Comparison of ENCODE assay signal across 9 cellular contexts in the genomic region with DNA sequence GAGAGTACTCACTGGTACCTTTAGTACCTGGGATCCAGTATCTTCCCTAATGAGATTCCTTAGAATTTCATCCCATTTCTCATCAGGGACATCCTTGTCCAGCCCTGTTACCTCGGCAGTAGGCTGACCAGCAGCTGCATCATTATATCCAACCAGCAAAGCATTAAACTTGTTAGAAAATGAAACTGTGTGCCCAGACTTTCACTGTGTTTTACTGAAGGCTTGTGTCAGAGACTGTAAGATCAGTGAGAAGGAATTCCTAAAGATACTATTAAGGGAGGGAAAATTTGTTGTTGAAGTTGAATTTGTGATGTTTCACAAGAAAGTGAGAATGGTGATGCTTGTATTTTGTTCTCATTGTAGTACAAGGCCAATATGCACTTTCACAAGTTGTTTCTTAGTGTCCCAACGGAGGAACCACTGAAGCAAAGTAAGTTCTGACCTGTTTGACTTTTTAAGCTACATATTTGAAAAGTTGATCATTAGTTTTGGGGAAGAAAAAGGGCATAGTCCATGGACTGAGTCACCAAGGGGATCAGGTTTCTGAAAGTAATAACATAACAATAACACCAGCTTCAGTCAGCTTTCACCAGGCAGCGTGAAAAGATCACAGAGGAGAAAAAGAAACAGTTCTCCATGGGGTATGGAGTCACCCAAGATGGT. TPM values are rescaled to one million over a fixed set of nuclear protein-coding genes. Genes with fewer than 3 reads are reported as not detected.
A peak's percentile ranks its signal among the peaks of the same experiment; 100 is the strongest.
DNase-seq lines count a peak whose midpoint lies in the region; ATAC-seq, FAIRE-seq and TF ChIP-seq lines count a peak whose summit lies in the region.
"Had no signal": no experiment of that assay in that cellular context is flagged by ENCODE, and none has a peak within 500 bp of the region (broad histone marks: within the 10 kb centered on the region; RNA-seq: fewer than 3 reads in every experiment).

No MANE protein-coding gene starts in this region.

- peak overlapping the region; percentile 58 for H3K4me2 ChIP-seq in A549
- peak overlapping the region; percentile 69 for H3K4me2 ChIP-seq in HCT116 (ENCODE audit: low read length)

- TF ChIP-seq EP300 in A549 (IDR thresholded peaks at IDR 0.05), result no peak

- H2AFZ ChIP-seq in HCT116 (ENCODE audit: low read depth, low read length, poor library complexity, severe bottlenecking), result no peak overlapping the region

- H3K9me3 Mint-ChIP-seq in CD14-positive monocyte, result no peaks in the 10 kb centered on the region

- H3K27ac ChIP-seq in A549 (peak overlapping the region in 1 of 2 experiments; percentile 18; a peak in 1 of 6 replicates), HCT116 (ENCODE audit: low read depth, low read length) (peak overlapping the region; percentile 66), kidney (ENCODE audit: low read depth in 2 of 2, low read length in 2 of 2) (peak overlapping the region; percentile 80 to 83)

- TF ChIP-seq CTCF in A549 (IDR thresholded peaks at IDR 0.05) (no peak), HCT116 (IDR thresholded peaks at IDR 0.05 in 2 of 3, conservative IDR thresholded peaks at IDR 0.05 in 1 of 3; ENCODE audit: borderline replicate concordance in 1 of 3, insufficient read depth in 1 of 3, low read depth in 2 of 3, low read length in 2 of 3) (no peak), astrocyte of the cerebellum (IDR thresholded peaks at IDR 0.05; ENCODE audit: low read depth, low read length, missing control alignments) (no peak), kidney (IDR thresholded peaks at IDR 0.05; ENCODE audit: borderline replicate concordance, extremely low read depth, insufficient read depth) (no peak), CD14-positive monocyte (IDR thresholded peaks at IDR 0.05) (no peak)

- peak overlapping the region; percentile 16 for H3K9ac ChIP-seq in HCT116 (ENCODE audit: low read length)
- H3K9ac ChIP-seq in kidney (ENCODE audit: low read length in 2 of 2), result peak overlapping the region in 1 of 2 donors; percentile 36

- intact Hi-C loops in HCT116 (cut with micrococcal nuclease), result no loop called here
- intact Hi-C loops in kidney (cut with DNase I), result no loop called here
- intact Hi-C loops in CD14-positive monocyte (cut with micrococcal nuclease), result no loop called here

- no peak for FAIRE-seq in A549 (lab: Jason Lieb, UNC)
- FAIRE-seq in kidney (lab: Jason Lieb, UNC), result no peak
- FAIRE-seq: A204.1 had no signal

- no peak overlapping the region for H3K27ac Mint-ChIP-seq in CD14-positive monocyte

- RAD21 ChIA-PET in HCT116 (lab: Charles Lee; ENCODE audit: low non-redundant PET in 1 of 2, low total read pairs in 2 of 2, uncharacterized antibody in 2 of 2, unreplicated experiment in 2 of 2), result no interaction called here

- H3K4me1 ChIP-seq in A549 (peaks cover 13% of the 10 kb centered on the region), HCT116 (ENCODE audit: control insufficient read depth in 1 of 2, insufficient read depth in 2 of 2, low read length in 2 of 2) (peaks cover 24 to 37% of the 10 kb centered on the region in 2 experiments), kidney (ENCODE audit: control insufficient read depth in 1 of 2, insufficient read depth in 1 of 2, low read depth in 1 of 2, low read length in 2 of 2) (peaks cover 21 to 28% of the 10 kb centered on the region in 2 donors)

- in situ Hi-C loops in astrocyte of the cerebellum (cut with HindIII; ENCODE audit: low sequenced_read_pairs), result no loop called here

- CTCF ChIA-PET in A549 (lab: Yijun Ruan, JAX), result interaction anchor here (1.3 to 1.6 kb wide), 2 partner anchors 28 to 70 kb away, joined by 3 to 6 read pairs; no protein-coding TSS in a partner anchor
- CTCF ChIA-PET in HCT116 (lab: Charles Lee), result interaction anchor here (0.8 kb wide), 1 partner anchor 28 kb away, joined by 3 read pairs; no protein-coding TSS in a partner anchor

- H4K20me1 ChIP-seq in HCT116 (ENCODE audit: insufficient read depth), result no peaks in the 10 kb centered on the region

- no peak for TF ChIP-seq POLR2A in A549 (IDR thresholded peaks at IDR 0.05; ENCODE audit: low read length)
- no peak for TF ChIP-seq POLR2A in HCT116 (IDR thresholded peaks at IDR 0.05; ENCODE audit: borderline replicate concordance, extremely low read depth, insufficient read depth, insufficient read length)

- WGBS in A549 (ENCODE audit: missing lambda C conversion rate), result 25% methylated on average over 3 of the region's 3 CpGs

- H3K9me3 ChIP-seq in A549, result no peaks in the 10 kb centered on the region
- H3K9me3 ChIP-seq in HCT116 (ENCODE audit: control insufficient read depth in 1 of 2, insufficient read depth in 1 of 2, low read depth in 1 of 2, low read length in 2 of 2), result no peaks in the 10 kb centered on the region
- no peaks in the 10 kb centered on the region for H3K9me3 ChIP-seq in kidney (ENCODE audit: control insufficient read depth in 1 of 2, low read length in 2 of 2)

- BruUV-seq in HCT116 (replicated peaks; lab: Mats Ljungman, UMichigan), result no TSS peak

- POLR2A ChIA-PET in A549 (lab: Yijun Ruan, JAX) (no interaction called here), HCT116 (lab: Charles Lee) (no interaction called here)

- no peaks in the 10 kb centered on the region for H3K27me3 ChIP-seq in HCT116 (ENCODE audit: insufficient read depth, low read length)

- H3K36me3 Mint-ChIP-seq in CD14-positive monocyte, result no peaks in the 10 kb centered on the region

- H3K27me3 Mint-ChIP-seq in CD14-positive monocyte (ENCODE audit: low read depth in 3 of 3), result peaks cover 0 to 2% (median 0%) of the 10 kb centered on the region in 3 donors

- no peaks in the 10 kb centered on the region for H3K9me2 ChIP-seq in HCT116 (ENCODE audit: insufficient read depth)

- H3K4me3 ChIP-seq in A549 (no peak overlapping the region), HCT116 (replicated peaks in 1 of 2; ENCODE audit: low read depth in 1 of 2, low read length in 2 of 2) (peak overlapping the region in 1 of 2 experiments; percentile 29; a peak in 2 of 4 replicates), astrocyte of the cerebellum (ENCODE audit: low read depth, low read length) (no peak overlapping the region), kidney (ENCODE audit: low read length in 2 of 2) (peak overlapping the region in 1 of 2 donors; percentile 12)

- peak in 1 of 2 experiments; percentile 48; a peak in 3 of 6 replicates for ATAC-seq in A549
- ATAC-seq in HCT116, result peak; percentile 84
- no peak for ATAC-seq in GM21381 (IDR thresholded peaks at IDR 0.05; ENCODE audit: unreplicated experiment)

- TF ChIP-seq RAD21 in A549 (conservative IDR thresholded peaks at IDR 0.05 in 1 of 2, IDR thresholded peaks at IDR 0.05 in 1 of 2) (no peak), HCT116 (IDR thresholded peaks at IDR 0.05; ENCODE audit: low read depth) (no peak; the same call in 1 of the 2 replicates)

- no peaks in the 10 kb centered on the region for H3K79me2 ChIP-seq in HCT116 (ENCODE audit: insufficient read depth, low read length)

- DNase-seq in A549 (ENCODE audit: low read depth in 1 of 2, low spot score in 1 of 2) (peak in 1 of 2 experiments; percentile 4), HCT116 (ENCODE audit: low read depth, low spot score) (no peak), astrocyte of the cerebellum (ENCODE audit: low read depth) (peak; percentile 53), kidney (no peak), CD14-positive monocyte (ENCODE audit: low spot score) (no peak), cerebellar nuclear complex (lab: John Stamatoyannopoulos, UW) (no peak)
- no peak for DNase-seq in activated CD4-positive, alpha-beta T cell treated with anti-CD3 and anti-CD28 coated beads for 4 hours

- no peaks in the 10 kb centered on the region for H3K4me1 Mint-ChIP-seq in CD14-positive monocyte

- H3K36me3 ChIP-seq in HCT116 (ENCODE audit: control insufficient read depth in 1 of 2, insufficient read depth in 2 of 2, low read length in 2 of 2) (no peaks in the 10 kb centered on the region), kidney (ENCODE audit: control insufficient read depth in 1 of 2, insufficient read depth in 2 of 2, low read length in 2 of 2) (peaks cover 14 to 24% of the 10 kb centered on the region in 2 donors)

- H3K4me3 Mint-ChIP-seq in CD14-positive monocyte, result no peak overlapping the region

TF ChIP-seq in A549, 52 proteins besides CTCF, POLR2A, EP300 and RAD21 (continues in another document):
- TF ChIP-seq, protein P1, sequence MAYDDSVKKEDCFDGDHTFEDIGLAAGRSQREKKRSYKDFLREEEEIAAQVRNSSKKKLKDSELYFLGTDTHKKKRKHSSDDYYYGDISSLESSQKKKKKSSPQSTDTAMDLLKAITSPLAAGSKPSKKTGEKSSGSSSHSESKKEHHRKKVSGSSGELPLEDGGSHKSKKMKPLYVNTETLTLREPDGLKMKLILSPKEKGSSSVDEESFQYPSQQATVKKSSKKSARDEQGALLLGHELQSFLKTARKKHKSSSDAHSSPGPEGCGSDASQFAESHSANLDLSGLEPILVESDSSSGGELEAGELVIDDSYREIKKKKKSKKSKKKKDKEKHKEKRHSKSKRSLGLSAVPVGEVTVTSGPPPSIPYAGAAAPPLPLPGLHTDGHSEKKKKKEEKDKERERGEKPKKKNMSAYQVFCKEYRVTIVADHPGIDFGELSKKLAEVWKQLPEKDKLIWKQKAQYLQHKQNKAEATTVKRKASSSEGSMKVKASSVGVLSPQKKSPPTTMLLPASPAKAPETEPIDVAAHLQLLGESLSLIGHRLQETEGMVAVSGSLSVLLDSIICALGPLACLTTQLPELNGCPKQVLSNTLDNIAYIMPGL (CRISPR knock-in tag; IDR thresholded peaks at IDR 0.05; ENCODE audit: borderline replicate concordance), result no peak

RNA-seq across cellular contexts. Expression of a gene that starts 48.8 kb away (rescaled TPM):
- polyA plus RNA-seq in A549 (2011; rRNA removed), result 1.2 and 1.3 TPM in 2 replicates
- polyA plus RNA-seq in A549 (2012; cell fraction: cytosol; rRNA removed), result 0.23 and 0.24 TPM in 2 replicates
- polyA plus RNA-seq in A549 (2012; cell fraction: nucleus; rRNA removed), result 0.16 and 0.43 TPM in 2 replicates
- 1.0 to 1.5 TPM (median 1.3 TPM) in 3 replicates for polyA plus RNA-seq in A549 (2017; fragmentation: RNase III; extraction: RNeasy Plus Mini Kit Qiagen cat#74134 plus additional on column Dnase treatment)
- polyA minus RNA-seq in A549 (2011; rRNA and poly(A)+ RNA removed), result 0.63 and 0.91 TPM in 2 replicates
- 7.2 TPM for total RNA-seq in HCT116 (2021; ENCODE audit: unreplicated experiment)
- polyA plus RNA-seq in HCT116 (2012), result 3.2 and 3.3 TPM in 2 replicates
- 38.5 TPM for total RNA-seq in kidney
- 18.4 TPM for polyA plus RNA-seq in kidney (ENCODE audit: insufficient read depth, low read depth, low replicate concordance)
- polyA plus RNA-seq in CD14-positive monocyte, result 1 to 10 TPM; 1.1 to 1.2 TPM
